ENCODE assay signal across 8 cellular contexts in genomic region chr9:20552874-20553624, GRCh38.
DNase-seq lines count a peak whose midpoint lies in the region; ATAC-seq and TF ChIP-seq lines count a peak whose summit lies in the region.

No MANE protein-coding gene starts in this region.

- no peak overlapping the region for H3K9ac ChIP-seq in DND-41 (ENCODE audit: low read depth, low read length)

- no peaks in the 10 kb centered on the region for H3K9me3 ChIP-seq in DND-41 (ENCODE audit: insufficient read depth, low read length, severe bottlenecking)

- H3K79me2 ChIP-seq in DND-41 (ENCODE audit: insufficient read depth, low read length): peaks cover 86% of the 10 kb centered on the region

- TF ChIP-seq CTCF in DND-41 (IDR thresholded peaks at IDR 0.05; ENCODE audit: borderline replicate concordance, extremely low read depth, low read length, poor library complexity, severe bottlenecking): peak; percentile 18
- TF ChIP-seq CTCF in VCaP (conservative IDR thresholded peaks at IDR 0.05): peak; percentile 63

- H3K27ac ChIP-seq in DND-41 (ENCODE audit: low read length) (no peak overlapping the region), VCaP (peak overlapping the region; percentile 48)

- peaks cover 16% of the 10 kb centered on the region; the same call in 1 of the 2 replicates for H4K20me1 ChIP-seq in DND-41 (ENCODE audit: insufficient read depth, low read length)

- H3K36me3 ChIP-seq in DND-41 (ENCODE audit: insufficient read depth, low read length): no peaks in the 10 kb centered on the region

- no peak overlapping the region for H2AFZ ChIP-seq in DND-41 (ENCODE audit: low read depth, low read length)

- DNase-seq in DND-41 (no peak), lung microvascular endothelial cell (ENCODE audit: low read depth in 2 of 2) (peak; percentile 9 to 16), T-helper 9 cell (no peak), NCI-H82 (lab: John Stamatoyannopoulos, UW) (no peak), NCI-H1930 (lab: John Stamatoyannopoulos, UW) (no peak)
- no peak for DNase-seq in NK-92 treated with Interleukin-12 subunit alpha and Interleukin-12 subunit beta, amount 100 ng/mL, for 24 hours (lab: John Stamatoyannopoulos, UW)

- no peaks in the 10 kb centered on the region for H3K27me3 ChIP-seq in DND-41 (ENCODE audit: insufficient read depth, low read length, poor library complexity)

- no peak overlapping the region for H3K4me2 ChIP-seq in DND-41 (ENCODE audit: insufficient read depth, low read length)

- no peak overlapping the region for H3K4me3 ChIP-seq in DND-41 (ENCODE audit: low read depth in 1 of 2, low read length in 2 of 2)

- H3K4me1 ChIP-seq in DND-41 (ENCODE audit: insufficient read depth, low read length): peaks cover 34% of the 10 kb centered on the region

- no peak for ATAC-seq in DND-41 (ENCODE audit: insufficient read depth, low read depth)
- ATAC-seq in GM21786 (IDR thresholded peaks at IDR 0.05; ENCODE audit: unreplicated experiment): peak; percentile 47

Comparison
In these comparisons a context has a peak if more than half of its experiments do, and no peak if none do; other contexts are left out.
1. DNase-seq: peak in lung microvascular endothelial cell (2 of 2); none in DND-41 (single experiment), T-helper 9 cell (single experiment), NCI-H82 (single experiment), NK-92 treated with Interleukin-12 subunit alpha and Interleukin-12 subunit beta, amount 100 ng/mL, for 24 hours (single experiment) and NCI-H1930 (0 of 2).